Comparison of ENCODE assay signal across 18 cellular contexts in the genomic region with DNA sequence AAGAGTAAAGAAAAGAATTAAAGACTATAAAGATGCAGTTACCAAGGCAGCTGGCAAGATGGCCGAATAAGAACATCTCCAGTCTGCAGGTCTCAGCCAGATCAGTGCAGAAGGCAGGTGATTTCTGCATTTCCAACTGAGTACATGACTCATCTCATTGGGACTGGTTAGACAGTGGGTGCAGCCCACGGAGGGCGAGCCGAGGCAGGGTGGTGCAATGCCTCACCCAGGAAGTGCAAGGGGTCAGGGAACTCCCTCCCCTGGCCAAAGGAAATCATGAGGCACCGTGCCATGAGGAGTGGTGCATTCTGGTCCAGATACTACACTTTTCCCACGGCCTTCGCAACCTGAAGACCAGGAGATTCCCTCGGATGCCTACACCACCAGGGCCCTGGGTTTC. TPM values are rescaled to one million over a fixed set of nuclear protein-coding genes. Genes with fewer than 3 reads are reported as not detected.
A peak's percentile ranks its signal among the peaks of the same experiment; 100 is the strongest.
DNase-seq lines count a peak whose midpoint lies in the region; ATAC-seq, FAIRE-seq and TF ChIP-seq lines count a peak whose summit lies in the region.
"Had no signal": no experiment of that assay in that cellular context is flagged by ENCODE, and none has a peak within 500 bp of the region (broad histone marks: within the 10 kb centered on the region; RNA-seq: fewer than 3 reads in every experiment).

No MANE protein-coding gene starts in this region.

- no peak overlapping the region for H3K4me2 ChIP-seq in keratinocyte (ENCODE audit: control insufficient read depth, extremely low read depth, insufficient read depth, low read depth, low read length)

- H3K9ac ChIP-seq in keratinocyte (ENCODE audit: control insufficient read depth, extremely low read depth, insufficient read depth, low read length): no peak overlapping the region

- DNase-seq in EH (ENCODE audit: low read depth): peak; percentile 0
- peak; percentile 16 for DNase-seq in HK-2 (ENCODE audit: unreplicated experiment)
- DNase-seq in SKM-1 treated with dmso at 0.1 percent for 144 hours (lab: John Stamatoyannopoulos, UW; ENCODE audit: unreplicated experiment): peak; percentile 44
- peak; percentile 23 for DNase-seq in keratinocyte (ENCODE audit: low read depth, low spot score)
- no peak for DNase-seq in HPDE6-E6E7 (ENCODE audit: extremely low spot score)
- no peak for DNase-seq in NCI-H1436 treated with DMSO at 0.1 percent for 48 hours (lab: John Stamatoyannopoulos, UW)
- DNase-seq in stimulated activated CD4-positive, alpha-beta T cell treated with anti-CD3 and anti-CD28 coated beads, Interleukin-4, amount 100 ng/mL, for 1 hour: no peak
- DNase-seq: activated B cell treated with CpG ODN at 0.5 μM for 24 hours; activated CD8-positive, alpha-beta memory T cell treated with anti-CD3 and anti-CD28 coated beads, Interleukin-2, amount 50 U/mL, for 4 hours; activated naive CD4-positive, alpha-beta T cell treated with anti-CD3 and anti-CD28 coated beads, Interleukin-2, amount 50 U/mL, for 16 hours; BE2C; NCI-H1436; NCI-H82; nephron progenitor cell; stimulated activated naive CD4-positive, alpha-beta T cell had no signal

- H3K79me2 ChIP-seq in keratinocyte (ENCODE audit: control insufficient read depth, insufficient read depth, low read length): no peaks in the 10 kb centered on the region

- no peaks in the 10 kb centered on the region for H3K9me3 ChIP-seq in keratinocyte (ENCODE audit: control insufficient read depth, low read depth, low read length)
- H3K9me3 ChIP-seq: BE2C, esophagus muscularis mucosa had no signal

- H4K20me1 ChIP-seq in keratinocyte (ENCODE audit: control insufficient read depth, extremely low read depth, insufficient read depth, low read length): no peaks in the 10 kb centered on the region

- no peak overlapping the region for H2AFZ ChIP-seq in keratinocyte (ENCODE audit: control insufficient read depth, low read length)

- no peak overlapping the region for H3K27ac ChIP-seq in keratinocyte (ENCODE audit: control insufficient read depth, insufficient read depth, low read length)
- H3K27ac ChIP-seq: esophagus muscularis mucosa had no signal

- TF ChIP-seq CTCF in keratinocyte (optimal IDR thresholded peaks at IDR 0.05 in 1 of 3, IDR thresholded peaks at IDR 0.05 in 1 of 3, conservative IDR thresholded peaks at IDR 0.05 in 1 of 3; ENCODE audit: extremely low read depth in 1 of 3, insufficient read depth in 2 of 3, low read length in 3 of 3): no peak

- no peaks in the 10 kb centered on the region for H3K36me3 ChIP-seq in keratinocyte (ENCODE audit: control insufficient read depth in 2 of 2, extremely low read depth in 1 of 2, insufficient read depth in 2 of 2, low read length in 2 of 2)
- H3K36me3 ChIP-seq: BE2C, esophagus muscularis mucosa had no signal

- H3K9me1 ChIP-seq in keratinocyte (ENCODE audit: control insufficient read depth, extremely low read depth, insufficient read depth, low read length): no peaks in the 10 kb centered on the region

- FAIRE-seq in keratinocyte (lab: Jason Lieb, UNC): no peak
- FAIRE-seq: H54 had no signal

- dilution Hi-C loops in keratinocyte (cut with MboI; ENCODE audit: extremely low pct_ligation_motif_present, low sequenced_read_pairs): no loop called here

- no peaks in the 10 kb centered on the region for H3K27me3 ChIP-seq in keratinocyte (ENCODE audit: control insufficient read depth, extremely low read depth, insufficient read depth, low read length)
- H3K27me3 ChIP-seq: BE2C, esophagus muscularis mucosa had no signal

- H3K4me3 ChIP-seq in keratinocyte (ENCODE audit: control insufficient read depth in 2 of 3, extremely low read depth in 1 of 3, insufficient read depth in 2 of 3, low read depth in 1 of 3, low read length in 3 of 3): no peak overlapping the region
- H3K4me3 ChIP-seq: esophagus muscularis mucosa had no signal

- H3K4me1 ChIP-seq in keratinocyte (ENCODE audit: control insufficient read depth, extremely low read depth, insufficient read depth, low read length): peaks cover 2% of the 10 kb centered on the region
- H3K4me1 ChIP-seq: BE2C, esophagus muscularis mucosa had no signal

- no peak for ATAC-seq in GM18520 (IDR thresholded peaks at IDR 0.05; ENCODE audit: unreplicated experiment)

RNA-seq across cellular contexts. Expression of gene SPIN4, which starts 20.5 kb away (rescaled TPM):
- polyA plus RNA-seq in keratinocyte: 1.8 to 5.8 TPM (median 4.4 TPM) in 3 replicates
- 3.2 TPM for polyA plus RNA-seq in keratinocyte (2011; ENCODE audit: low read depth)
- 1.3 and 2.4 TPM in 2 replicates for polyA plus RNA-seq in keratinocyte (2011; cell fraction: cytosol; rRNA removed)
- polyA plus RNA-seq in keratinocyte (2011; cell fraction: nucleus; rRNA removed): 3.2 and 4.1 TPM in 2 replicates
- 2.9 and 5.4 TPM in 2 replicates for polyA plus RNA-seq in keratinocyte (2012; ENCODE audit: low replicate concordance)
- polyA minus RNA-seq in keratinocyte: 1.9 to 4.3 TPM (median 2.2 TPM) in 3 replicates
- polyA minus RNA-seq in keratinocyte (2011; cell fraction: cytosol; rRNA and poly(A)+ RNA removed): 2.5 TPM
- polyA minus RNA-seq in keratinocyte (2011; cell fraction: nucleus; rRNA and poly(A)+ RNA removed): 2.7 and 3.3 TPM in 2 replicates

Comparison
In these comparisons a context has a peak if more than half of its experiments do, and no peak if none do; other contexts are left out.
1. DNase-seq: peak in EH (single experiment), HK-2 (single experiment), SKM-1 treated with dmso at 0.1 percent for 144 hours (single experiment) and keratinocyte (single experiment); none in HPDE6-E6E7 (single experiment), NCI-H1436 treated with DMSO at 0.1 percent for 48 hours (single experiment) and stimulated activated CD4-positive, alpha-beta T cell treated with anti-CD3 and anti-CD28 coated beads, Interleukin-4, amount 100 ng/mL, for 1 hour (single experiment).